Comparison of ENCODE assay signal across 1 cellular context in genomic region chr4:29970626-29971025, GRCh38.
TF ChIP-seq lines count a peak whose summit lies in the region.

No MANE protein-coding gene starts in this region.

TF ChIP-seq in GM23338, 12 proteins besides CTCF, POLR2A, EP300 and RAD21 (continued from another document):
- TF ChIP-seq ZNF462 (CRISPR knock-in tag; IDR thresholded peaks at IDR 0.05) = no peak
- TF ChIP-seq JUNB (IDR thresholded peaks at IDR 0.05; ENCODE audit: unreplicated experiment) = no peak
- TF ChIP-seq ETS1 (IDR thresholded peaks at IDR 0.05) = no peak
- no peak for TF ChIP-seq NANOG (IDR thresholded peaks at IDR 0.05; ENCODE audit: borderline replicate concordance)
- TF ChIP-seq CREB1 (CRISPR knock-in tag; IDR thresholded peaks at IDR 0.05; ENCODE audit: low read depth) = no peak
- no peak for TF ChIP-seq STAT1 (IDR thresholded peaks at IDR 0.05; ENCODE audit: unreplicated experiment)
- TF ChIP-seq ZNF114 (CRISPR knock-in tag; IDR thresholded peaks at IDR 0.05) = no peak
- no peak for TF ChIP-seq REST (IDR thresholded peaks at IDR 0.05; ENCODE audit: unreplicated experiment)
